ENCODE assay signal across 12 cellular contexts in the genomic region with DNA sequence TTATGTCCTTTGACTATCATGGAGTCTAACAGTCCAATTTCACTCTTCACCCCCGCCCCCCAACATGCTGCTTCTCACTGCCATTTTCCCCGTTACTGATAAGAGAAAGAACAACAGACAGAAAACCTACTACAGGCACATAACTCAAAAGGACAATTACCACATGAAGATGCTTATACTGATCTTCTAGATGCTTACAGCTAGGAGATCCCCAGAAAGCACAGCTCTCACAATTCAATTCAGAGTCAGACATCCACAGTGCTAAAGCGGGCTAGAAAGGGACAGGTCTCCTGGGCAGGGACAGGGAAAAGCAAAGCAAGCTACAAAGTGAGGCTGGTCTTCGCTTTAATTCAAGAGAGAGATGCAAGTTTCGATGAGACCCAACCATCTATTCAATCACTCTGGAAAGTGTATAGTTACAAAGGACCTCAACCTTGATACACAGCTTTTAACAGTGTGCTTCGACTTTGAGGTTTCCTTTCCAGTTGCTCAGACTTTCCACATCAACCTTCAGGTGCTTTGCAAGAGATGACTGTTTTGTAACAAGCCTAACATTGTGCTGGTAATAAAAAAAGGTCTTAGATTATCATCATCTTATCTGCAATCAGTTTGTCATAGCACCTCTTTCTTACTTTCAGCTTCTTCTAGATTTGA.
DNase-seq lines count a peak whose midpoint lies in the region; ATAC-seq and TF ChIP-seq lines count a peak whose summit lies in the region.
"Had no signal": no experiment of that assay in that cellular context is flagged by ENCODE, and none has a peak within 500 bp of the region (broad histone marks: within the 10 kb centered on the region; RNA-seq: fewer than 3 reads in every experiment).

No MANE protein-coding gene starts in this region.

- H3K4me3 Mint-ChIP-seq in activated T-helper 2 cell treated with anti-CD3 and anti-CD28 coated beads, Interferon-gamma antibody, Interleukin-2, Interleukin-4, amounts not matched to agents 10 μg/mL and 5 μg/mL and 100 μg/mL, durations not matched to agents 14 hours and 24 hours and 36 hours (ENCODE audit: low read depth): peak overlapping the region; percentile 60
- H3K4me3 Mint-ChIP-seq: B cell had no signal

- H3K4me1 ChIP-seq in DND-41 (ENCODE audit: insufficient read depth, low read length) (peaks cover 41% of the 10 kb centered on the region), aorta (ENCODE audit: control insufficient read depth in 1 of 2, insufficient read depth in 2 of 2, low read length in 2 of 2) (no peaks in the 10 kb centered on the region)

- H3K4me1 Mint-ChIP-seq in activated T-helper 2 cell treated with anti-CD3 and anti-CD28 coated beads, Interferon-gamma antibody, Interleukin-2, Interleukin-4, amounts not matched to agents 10 μg/mL and 5 μg/mL and 100 μg/mL, durations not matched to agents 14 hours and 24 hours and 36 hours (ENCODE audit: low read depth): peaks cover 71% of the 10 kb centered on the region

- H3K9ac ChIP-seq in DND-41 (ENCODE audit: low read depth, low read length): no peak overlapping the region

- H3K27ac ChIP-seq in DND-41 (ENCODE audit: low read length) (peak overlapping the region; percentile 6; the same call in 1 of the 2 replicates), aorta (ENCODE audit: low read depth in 1 of 2, low read length in 2 of 2) (no peak overlapping the region)
- H3K27ac ChIP-seq: body of pancreas had no signal

- ATAC-seq in DND-41 (ENCODE audit: insufficient read depth, low read depth) (peak; percentile 36; the same call in 2 of the 3 replicates), aorta (ENCODE audit: low FRiP score) (no peak), GM21447 (IDR thresholded peaks at IDR 0.05; ENCODE audit: unreplicated experiment) (no peak)
- ATAC-seq: body of pancreas, sciatic nerve had no signal

- DNase-seq in DND-41 (no peak), SK-N-DZ (ENCODE audit: low spot score) (peak; percentile 20), aorta (no peak), mucosa of gallbladder (ENCODE audit: low spot score) (no peak), T-helper 9 cell (no peak)
- DNase-seq in activated T-helper 2 cell treated with anti-CD3 and anti-CD28 coated beads, Interferon-gamma antibody, Interleukin-2, Interleukin-4, amounts not matched to agents 10 μg/mL and 5 μg/mL and 100 μg/mL, durations not matched to agents 14 hours and 24 hours and 36 hours (ENCODE audit: low spot score): peak; percentile 57
- peak; percentile 59 for DNase-seq in stimulated activated CD4-positive, alpha-beta T cell treated with anti-CD3 and anti-CD28 coated beads, Interleukin-1b, Interleukin-23, amount 100 ng/mL, for 48 hours
- DNase-seq: body of pancreas, kidney glomerular epithelial cell had no signal

- H4K20me1 ChIP-seq in DND-41 (ENCODE audit: insufficient read depth, low read length): peaks cover 95% of the 10 kb centered on the region

- H3K27me3 ChIP-seq in DND-41 (ENCODE audit: insufficient read depth, low read length, poor library complexity) (no peaks in the 10 kb centered on the region), aorta (ENCODE audit: control insufficient read depth in 1 of 2, insufficient read depth in 2 of 2, low read length in 1 of 2) (peaks cover 0 to 2% of the 10 kb centered on the region in 2 donors)
- H3K27me3 ChIP-seq: body of pancreas had no signal

- WGBS in aorta, 2 donors: 84 to 86% methylated on average over 6 of the region's 6 CpGs

- no peak overlapping the region for H2AFZ ChIP-seq in DND-41 (ENCODE audit: low read depth, low read length)

- H3K4me3 ChIP-seq in DND-41 (ENCODE audit: low read depth in 1 of 2, low read length in 2 of 2) (no peak overlapping the region), aorta (ENCODE audit: low read length in 2 of 2) (no peak overlapping the region)
- H3K4me3 ChIP-seq: body of pancreas had no signal

- peak overlapping the region; percentile 92 for H3K27ac Mint-ChIP-seq in activated T-helper 2 cell treated with anti-CD3 and anti-CD28 coated beads, Interferon-gamma antibody, Interleukin-2, Interleukin-4, amounts not matched to agents 10 μg/mL and 5 μg/mL and 100 μg/mL, durations not matched to agents 14 hours and 24 hours and 36 hours
- H3K27ac Mint-ChIP-seq: B cell had no signal

- peaks cover 45% of the 10 kb centered on the region for H3K36me3 Mint-ChIP-seq in activated T-helper 2 cell treated with anti-CD3 and anti-CD28 coated beads, Interferon-gamma antibody, Interleukin-2, Interleukin-4, amounts not matched to agents 10 μg/mL and 5 μg/mL and 100 μg/mL, durations not matched to agents 14 hours and 24 hours and 36 hours (ENCODE audit: low read depth)

- no peak for TF ChIP-seq CTCF in DND-41 (IDR thresholded peaks at IDR 0.05; ENCODE audit: borderline replicate concordance, extremely low read depth, low read length, poor library complexity, severe bottlenecking)

- no peaks in the 10 kb centered on the region for H3K9me3 ChIP-seq in DND-41 (ENCODE audit: insufficient read depth, low read length, severe bottlenecking)
- H3K9me3 ChIP-seq in aorta (ENCODE audit: control insufficient read depth, low read length): no peaks in the 10 kb centered on the region
- H3K9me3 ChIP-seq: body of pancreas had no signal

- H3K36me3 ChIP-seq in DND-41 (ENCODE audit: insufficient read depth, low read length) (peaks cover 95% of the 10 kb centered on the region), aorta (ENCODE audit: control insufficient read depth in 1 of 2, insufficient read depth in 2 of 2, low read length in 1 of 2) (no peaks in the 10 kb centered on the region)

- H3K9me3 Mint-ChIP-seq in activated T-helper 2 cell treated with anti-CD3 and anti-CD28 coated beads, Interferon-gamma antibody, Interleukin-2, Interleukin-4, amounts not matched to agents 10 μg/mL and 5 μg/mL and 100 μg/mL, durations not matched to agents 14 hours and 24 hours and 36 hours: no peaks in the 10 kb centered on the region

- intact Hi-C loops in activated T-helper 2 cell treated with anti-CD3 and anti-CD28 coated beads, Interferon-gamma antibody, Interleukin-2, Interleukin-4, amounts not matched to agents 10 μg/mL and 5 μg/mL and 100 μg/mL, durations not matched to agents 14 hours and 24 hours and 36 hours (cut with micrococcal nuclease): loop anchor here (1.0 to 5.0 kb wide), 9 partner anchors 8 to 374 kb away; no protein-coding TSS in a partner anchor
- intact Hi-C loops in aorta (cut with DNase I): no loop called here

- no peak overlapping the region for H3K4me2 ChIP-seq in DND-41 (ENCODE audit: insufficient read depth, low read length)

- H3K79me2 ChIP-seq in DND-41 (ENCODE audit: insufficient read depth, low read length): peaks cover 99% of the 10 kb centered on the region

- no peaks in the 10 kb centered on the region for H3K27me3 Mint-ChIP-seq in activated T-helper 2 cell treated with anti-CD3 and anti-CD28 coated beads, Interferon-gamma antibody, Interleukin-2, Interleukin-4, amounts not matched to agents 10 μg/mL and 5 μg/mL and 100 μg/mL, durations not matched to agents 14 hours and 24 hours and 36 hours (ENCODE audit: low read depth)

Comparison
In these comparisons a context has a peak if more than half of its experiments do, and no peak if none do; other contexts are left out.
1. DNase-seq: peak in SK-N-DZ (single experiment), activated T-helper 2 cell treated with anti-CD3 and anti-CD28 coated beads, Interferon-gamma antibody, Interleukin-2, Interleukin-4, amounts not matched to agents 10 μg/mL and 5 μg/mL and 100 μg/mL, durations not matched to agents 14 hours and 24 hours and 36 hours (single experiment) and stimulated activated CD4-positive, alpha-beta T cell treated with anti-CD3 and anti-CD28 coated beads, Interleukin-1b, Interleukin-23, amount 100 ng/mL, for 48 hours (single experiment); none in DND-41 (single experiment), aorta (0 of 2), mucosa of gallbladder (single experiment) and T-helper 9 cell (single experiment).